ENCODE assay signal across 12 cellular contexts in genomic region chr5:141961466-141961865, GRCh38. TPM values are rescaled to one million over a fixed set of nuclear protein-coding genes. Genes with fewer than 3 reads are reported as not detected.
DNase-seq lines count a peak whose midpoint lies in the region; ATAC-seq lines count a peak whose summit lies in the region.
"Had no signal": no experiment of that assay in that cellular context is flagged by ENCODE, and none has a peak within 500 bp of the region (broad histone marks: within the 10 kb centered on the region; RNA-seq: fewer than 3 reads in every experiment).

No MANE protein-coding gene starts in this region.

- H3K36me3 ChIP-seq in KOPT-K1 (ENCODE audit: insufficient read depth, low read length): no peaks in the 10 kb centered on the region
- H3K36me3 ChIP-seq: brain microvascular endothelial cell, thyroid gland had no signal

- H3K4me3 Mint-ChIP-seq in activated CD4-positive, alpha-beta T cell treated with anti-CD3 and anti-CD28 coated beads for 36 hours: no peak overlapping the region
- peak overlapping the region; percentile 51 for H3K4me3 Mint-ChIP-seq in activated naive CD8-positive, alpha-beta T cell treated with anti-CD3 and anti-CD28 coated beads, Interleukin-2, amount 10 ng/mL, durations not matched to agents 7 days and 5 days
- peak overlapping the region; percentile 50 for H3K4me3 Mint-ChIP-seq in natural killer cell treated with Interleukin-12 subunit alpha and Interleukin-12 subunit beta and Interleukin-15 and Interleukin-18, amount 100 ng/mL, for 72 hours

- no peaks in the 10 kb centered on the region for H3K36me3 Mint-ChIP-seq in activated CD4-positive, alpha-beta T cell treated with anti-CD3 and anti-CD28 coated beads for 36 hours (ENCODE audit: low read depth)
- no peaks in the 10 kb centered on the region for H3K36me3 Mint-ChIP-seq in activated naive CD8-positive, alpha-beta T cell treated with anti-CD3 and anti-CD28 coated beads, Interleukin-2, amount 10 ng/mL, durations not matched to agents 7 days and 5 days
- H3K36me3 Mint-ChIP-seq in natural killer cell treated with Interleukin-12 subunit alpha and Interleukin-12 subunit beta and Interleukin-15 and Interleukin-18, amount 100 ng/mL, for 72 hours: no peaks in the 10 kb centered on the region

- CTCF ChIA-PET in activated CD4-positive, alpha-beta T cell treated with anti-CD3 and anti-CD28 coated beads for 36 hours (lab: Charles Lee): interaction anchor here (0.6 to 6.1 kb wide), 66 partner anchors 9 to 458 kb away, joined by 3 to 152 read pairs (median 4); partner anchors contain the start of genes ARAP3, DELE1, FCHSD1 and HDAC3

- no peaks in the 10 kb centered on the region for H3K27me3 Mint-ChIP-seq in activated CD4-positive, alpha-beta T cell treated with anti-CD3 and anti-CD28 coated beads for 36 hours
- no peaks in the 10 kb centered on the region for H3K27me3 Mint-ChIP-seq in activated naive CD8-positive, alpha-beta T cell treated with anti-CD3 and anti-CD28 coated beads, Interleukin-2, amount 10 ng/mL, durations not matched to agents 7 days and 5 days
- H3K27me3 Mint-ChIP-seq in natural killer cell treated with Interleukin-12 subunit alpha and Interleukin-12 subunit beta and Interleukin-15 and Interleukin-18, amount 100 ng/mL, for 72 hours: no peaks in the 10 kb centered on the region

- H3K9me3 Mint-ChIP-seq in activated CD4-positive, alpha-beta T cell treated with anti-CD3 and anti-CD28 coated beads for 36 hours (ENCODE audit: low read depth): no peaks in the 10 kb centered on the region
- H3K9me3 Mint-ChIP-seq in activated naive CD8-positive, alpha-beta T cell treated with anti-CD3 and anti-CD28 coated beads, Interleukin-2, amount 10 ng/mL, durations not matched to agents 7 days and 5 days: no peaks in the 10 kb centered on the region
- no peaks in the 10 kb centered on the region for H3K9me3 Mint-ChIP-seq in natural killer cell treated with Interleukin-12 subunit alpha and Interleukin-12 subunit beta and Interleukin-15 and Interleukin-18, amount 100 ng/mL, for 72 hours

- H3K27ac ChIP-seq in KOPT-K1 (ENCODE audit: low read depth, low read length, poor library complexity, severe bottlenecking): peak overlapping the region; percentile 47
- H3K27ac ChIP-seq: brain microvascular endothelial cell had no signal

- no peak for ATAC-seq in activated CD4-positive, alpha-beta T cell treated with anti-CD3 and anti-CD28 coated beads for 36 hours
- ATAC-seq in activated naive CD8-positive, alpha-beta T cell treated with anti-CD3 and anti-CD28 coated beads, Interleukin-2, amount 10 ng/mL, durations not matched to agents 7 days and 5 days (ENCODE audit: low read depth): no peak
- no peak for ATAC-seq in natural killer cell treated with Interleukin-12 subunit alpha and Interleukin-12 subunit beta and Interleukin-15 and Interleukin-18, amount 100 ng/mL, for 72 hours
- no peak for ATAC-seq in GM18519 (IDR thresholded peaks at IDR 0.05; ENCODE audit: low FRiP score, unreplicated experiment)

- H3K9me3 ChIP-seq in KOPT-K1 (ENCODE audit: insufficient read depth, low read length, poor library complexity, severe bottlenecking): no peaks in the 10 kb centered on the region
- H3K9me3 ChIP-seq: thyroid gland had no signal

- peaks cover 38% of the 10 kb centered on the region for H3K4me1 Mint-ChIP-seq in activated CD4-positive, alpha-beta T cell treated with anti-CD3 and anti-CD28 coated beads for 36 hours
- peaks cover 37% of the 10 kb centered on the region for H3K4me1 Mint-ChIP-seq in activated naive CD8-positive, alpha-beta T cell treated with anti-CD3 and anti-CD28 coated beads, Interleukin-2, amount 10 ng/mL, durations not matched to agents 7 days and 5 days
- peaks cover 40 to 41% of the 10 kb centered on the region in 2 donors for H3K4me1 Mint-ChIP-seq in natural killer cell treated with Interleukin-12 subunit alpha and Interleukin-12 subunit beta and Interleukin-15 and Interleukin-18, amount 100 ng/mL, for 72 hours (ENCODE audit: low read depth in 2 of 2)

- peak overlapping the region; percentile 82 for H3K27ac Mint-ChIP-seq in activated CD4-positive, alpha-beta T cell treated with anti-CD3 and anti-CD28 coated beads for 36 hours
- peak overlapping the region; percentile 81 for H3K27ac Mint-ChIP-seq in activated naive CD8-positive, alpha-beta T cell treated with anti-CD3 and anti-CD28 coated beads, Interleukin-2, amount 10 ng/mL, durations not matched to agents 7 days and 5 days
- H3K27ac Mint-ChIP-seq in natural killer cell treated with Interleukin-12 subunit alpha and Interleukin-12 subunit beta and Interleukin-15 and Interleukin-18, amount 100 ng/mL, for 72 hours: peak overlapping the region; percentile 57 to 75

- intact Hi-C loops in activated CD4-positive, alpha-beta T cell treated with anti-CD3 and anti-CD28 coated beads for 36 hours (cut with DNase I, micrococcal nuclease): loop anchor here in 1 of 2 experiments (2.0 to 10.0 kb wide), 2 partner anchors 73 to 297 kb away; no protein-coding TSS in a partner anchor

- POLR2A ChIA-PET in activated CD4-positive, alpha-beta T cell treated with anti-CD3 and anti-CD28 coated beads for 36 hours (lab: Charles Lee): interaction anchor here (0.6 to 2.4 kb wide), 4 partner anchors 8 to 269 kb away, joined by 3 to 12 read pairs (median 6); partner anchors contain the start of gene RNF14
- POLR2A ChIA-PET in activated naive CD8-positive, alpha-beta T cell treated with anti-CD3 and anti-CD28 coated beads, Interleukin-2, amount 10 ng/mL, durations not matched to agents 7 days and 5 days (lab: Charles Lee): interaction anchor here (0.5 to 3.3 kb wide), 13 partner anchors 9 to 325 kb away, joined by 3 to 52 read pairs (median 4); partner anchors contain the start of genes DELE1, HDAC3, RELL2 and RNF14

- no peak for DNase-seq in activated CD4-positive, alpha-beta T cell treated with anti-CD3 and anti-CD28 coated beads for 36 hours
- DNase-seq in activated CD4-positive, alpha-beta T cell treated with anti-CD3 and anti-CD28 coated beads for 4 hours: no peak
- DNase-seq in activated naive CD8-positive, alpha-beta T cell treated with anti-CD3 and anti-CD28 coated beads, Interleukin-2, amount 10 ng/mL, durations not matched to agents 7 days and 5 days: no peak
- DNase-seq in natural killer cell treated with Interleukin-12 subunit alpha and Interleukin-12 subunit beta and Interleukin-15 and Interleukin-18, amount 100 ng/mL, for 72 hours (ENCODE audit: low spot score): no peak
- no peak for DNase-seq in DMS114 treated with DMSO at 0.1 percent for 48 hours (lab: John Stamatoyannopoulos, UW; ENCODE audit: unreplicated experiment)
- DNase-seq in NCI-H1105 (lab: John Stamatoyannopoulos, UW): no peak

RNA-seq across cellular contexts. Expression of gene PCDH12, which starts 3.5 kb away (rescaled TPM):
- under 1 TPM; 0.70 to 0.80 TPM for total RNA-seq in activated CD4-positive, alpha-beta T cell treated with anti-CD3 and anti-CD28 coated beads for 36 hours
- total RNA-seq in activated naive CD8-positive, alpha-beta T cell treated with anti-CD3 and anti-CD28 coated beads, Interleukin-2, amount 10 ng/mL, durations not matched to agents 7 days and 5 days: under 1 TPM; 0.09 to 0.14 TPM
- total RNA-seq in natural killer cell treated with Interleukin-12 subunit alpha and Interleukin-12 subunit beta and Interleukin-15 and Interleukin-18, amount 100 ng/mL, for 72 hours: 1 to 10 TPM in 1 of 2 donors, under 1 TPM in 1; 0.28 to 1.3 TPM
- total RNA-seq: A172, M059J had no signal

RNA-seq across cellular contexts. Expression of gene RNF14, which starts 7.4 kb away (rescaled TPM):
- 10 to 100 TPM; 35.7 to 38.0 TPM for total RNA-seq in activated CD4-positive, alpha-beta T cell treated with anti-CD3 and anti-CD28 coated beads for 36 hours
- 10 to 100 TPM; 29.0 to 33.9 TPM for total RNA-seq in activated naive CD8-positive, alpha-beta T cell treated with anti-CD3 and anti-CD28 coated beads, Interleukin-2, amount 10 ng/mL, durations not matched to agents 7 days and 5 days
- 10 to 100 TPM; 38.2 to 43.5 TPM for total RNA-seq in natural killer cell treated with Interleukin-12 subunit alpha and Interleukin-12 subunit beta and Interleukin-15 and Interleukin-18, amount 100 ng/mL, for 72 hours

RNA-seq across cellular contexts. Expression of gene DELE1, which starts 37.8 kb away (rescaled TPM):
- total RNA-seq in activated CD4-positive, alpha-beta T cell treated with anti-CD3 and anti-CD28 coated beads for 36 hours: 10 to 100 TPM; 48.7 to 56.1 TPM
- total RNA-seq in activated naive CD8-positive, alpha-beta T cell treated with anti-CD3 and anti-CD28 coated beads, Interleukin-2, amount 10 ng/mL, durations not matched to agents 7 days and 5 days: 10 to 100 TPM; 71.2 to 73.1 TPM
- 10 to 100 TPM; 70.9 to 93.6 TPM for total RNA-seq in natural killer cell treated with Interleukin-12 subunit alpha and Interleukin-12 subunit beta and Interleukin-15 and Interleukin-18, amount 100 ng/mL, for 72 hours

RNA-seq across cellular contexts. Expression of gene GNPDA1, which starts 51.4 kb away (rescaled TPM):
- 10 to 100 TPM; 75.4 to 77.4 TPM for total RNA-seq in activated CD4-positive, alpha-beta T cell treated with anti-CD3 and anti-CD28 coated beads for 36 hours
- total RNA-seq in activated naive CD8-positive, alpha-beta T cell treated with anti-CD3 and anti-CD28 coated beads, Interleukin-2, amount 10 ng/mL, durations not matched to agents 7 days and 5 days: 10 to 100 TPM; 38.2 to 40.5 TPM
- 1 to 10 TPM; 9.0 to 9.6 TPM for total RNA-seq in natural killer cell treated with Interleukin-12 subunit alpha and Interleukin-12 subunit beta and Interleukin-15 and Interleukin-18, amount 100 ng/mL, for 72 hours
